Comparison of ENCODE assay signal across 20 cellular contexts in genomic region chr6:81838724-81839425, GRCh38.
DNase-seq lines count a peak whose midpoint lies in the region; ATAC-seq and TF ChIP-seq lines count a peak whose summit lies in the region.
"Had no signal": no experiment of that assay in that cellular context is flagged by ENCODE, and none has a peak within 500 bp of the region (broad histone marks: within the 10 kb centered on the region; RNA-seq: fewer than 3 reads in every experiment).

No MANE protein-coding gene starts in this region.

- H3K36me3 Mint-ChIP-seq in activated CD8-positive, alpha-beta T cell treated with anti-CD3 and anti-CD28 coated beads for 36 hours (ENCODE audit: low read depth): no peaks in the 10 kb centered on the region
- no peaks in the 10 kb centered on the region for H3K36me3 Mint-ChIP-seq in activated CD8-positive, alpha-beta T cell treated with anti-CD3 and anti-CD28 coated beads, Interleukin-2, amount 10 ng/mL, durations not matched to agents 7 days and 5 days (ENCODE audit: low read depth)
- H3K36me3 Mint-ChIP-seq: CD8-positive, alpha-beta memory T cell; natural killer cell had no signal

- POLR2A ChIA-PET in activated CD8-positive, alpha-beta T cell treated with anti-CD3 and anti-CD28 coated beads for 36 hours (lab: Charles Lee): no interaction called here
- POLR2A ChIA-PET in activated CD8-positive, alpha-beta T cell treated with anti-CD3 and anti-CD28 coated beads, Interleukin-2, amount 10 ng/mL, durations not matched to agents 7 days and 5 days (lab: Charles Lee): no interaction called here

- ATAC-seq in activated CD8-positive, alpha-beta T cell treated with anti-CD3 and anti-CD28 coated beads for 36 hours: no peak
- ATAC-seq in activated CD8-positive, alpha-beta T cell treated with anti-CD3 and anti-CD28 coated beads, Interleukin-2, amount 10 ng/mL, durations not matched to agents 7 days and 5 days: no peak
- ATAC-seq in foreskin keratinocyte (no peak), GM21825 (IDR thresholded peaks at IDR 0.05; ENCODE audit: unreplicated experiment) (no peak)
- ATAC-seq: natural killer cell had no signal

- TF ChIP-seq CTCF in activated CD8-positive, alpha-beta T cell treated with anti-CD3 and anti-CD28 coated beads for 36 hours (IDR thresholded peaks at IDR 0.05): peak; percentile 22
- TF ChIP-seq CTCF in foreskin keratinocyte (conservative IDR thresholded peaks at IDR 0.05): peak; percentile 24

- no peak overlapping the region for H3K4me3 Mint-ChIP-seq in activated CD8-positive, alpha-beta T cell treated with anti-CD3 and anti-CD28 coated beads for 36 hours
- H3K4me3 Mint-ChIP-seq in activated CD8-positive, alpha-beta T cell treated with anti-CD3 and anti-CD28 coated beads, Interleukin-2, amount 10 ng/mL, durations not matched to agents 7 days and 5 days: no peak overlapping the region
- H3K4me3 Mint-ChIP-seq: activated B cell treated with CpG ODN at 0.5 μM for 24 hours; CD8-positive, alpha-beta memory T cell; natural killer cell had no signal

- H3K27ac Mint-ChIP-seq in activated CD8-positive, alpha-beta T cell treated with anti-CD3 and anti-CD28 coated beads for 36 hours: no peak overlapping the region
- H3K27ac Mint-ChIP-seq in activated CD8-positive, alpha-beta T cell treated with anti-CD3 and anti-CD28 coated beads, Interleukin-2, amount 10 ng/mL, durations not matched to agents 7 days and 5 days: no peak overlapping the region
- H3K27ac Mint-ChIP-seq: activated B cell treated with CpG ODN at 0.5 μM for 24 hours; CD8-positive, alpha-beta memory T cell; natural killer cell had no signal

- CTCF ChIA-PET in activated CD8-positive, alpha-beta T cell treated with anti-CD3 and anti-CD28 coated beads for 36 hours (lab: Charles Lee): interaction anchor here (1.0 kb wide), 1 partner anchor 9 kb away, joined by 3 read pairs; no protein-coding TSS in a partner anchor
- CTCF ChIA-PET in activated CD8-positive, alpha-beta T cell treated with anti-CD3 and anti-CD28 coated beads, Interleukin-2, amount 10 ng/mL, durations not matched to agents 7 days and 5 days (lab: Charles Lee): no interaction called here

- H3K9me3 Mint-ChIP-seq in activated CD8-positive, alpha-beta T cell treated with anti-CD3 and anti-CD28 coated beads for 36 hours: no peaks in the 10 kb centered on the region
- no peaks in the 10 kb centered on the region for H3K9me3 Mint-ChIP-seq in activated CD8-positive, alpha-beta T cell treated with anti-CD3 and anti-CD28 coated beads, Interleukin-2, amount 10 ng/mL, durations not matched to agents 7 days and 5 days (ENCODE audit: insufficient read depth)

- no peaks in the 10 kb centered on the region for H3K4me1 Mint-ChIP-seq in activated CD8-positive, alpha-beta T cell treated with anti-CD3 and anti-CD28 coated beads for 36 hours (ENCODE audit: low read depth)
- H3K4me1 Mint-ChIP-seq in activated CD8-positive, alpha-beta T cell treated with anti-CD3 and anti-CD28 coated beads, Interleukin-2, amount 10 ng/mL, durations not matched to agents 7 days and 5 days (ENCODE audit: low read depth): no peaks in the 10 kb centered on the region
- H3K4me1 Mint-ChIP-seq: activated B cell treated with CpG ODN at 0.5 μM for 24 hours; CD8-positive, alpha-beta memory T cell; natural killer cell had no signal

- DNase-seq in activated CD8-positive, alpha-beta T cell treated with anti-CD3 and anti-CD28 coated beads for 36 hours: no peak
- DNase-seq in activated CD8-positive, alpha-beta T cell treated with anti-CD3 and anti-CD28 coated beads, Interleukin-2, amount 10 ng/mL, durations not matched to agents 7 days and 5 days: no peak
- DNase-seq in OCI-M1 (lab: John Stamatoyannopoulos, UW) (peak; percentile 20), foreskin keratinocyte (no peak), NCI-H82 (lab: John Stamatoyannopoulos, UW) (no peak), hypothalamus (lab: John Stamatoyannopoulos, UW) (no peak), HuH-7.5 (ENCODE audit: low spot score) (no peak)
- DNase-seq: activated B cell treated with CpG ODN at 0.5 μM for 24 hours; anterior cingulate cortex; CD8-positive, alpha-beta memory T cell; EL; foreskin melanocyte; natural killer cell; NCI-H1092; NCI-H2107; RPMI8226; stimulated activated naive CD4-positive, alpha-beta T cell treated with Interleukin-2 at 50 U/mL for 16 hours; SW 1271 had no signal

- no peak overlapping the region for H3K27ac ChIP-seq in foreskin keratinocyte
- H3K27ac ChIP-seq: prostate gland had no signal

- intact Hi-C loops in activated CD8-positive, alpha-beta T cell treated with anti-CD3 and anti-CD28 coated beads for 36 hours (cut with micrococcal nuclease): no loop called here

- H3K27me3 ChIP-seq in foreskin keratinocyte: no peaks in the 10 kb centered on the region

- no peaks in the 10 kb centered on the region for H3K4me1 ChIP-seq in foreskin keratinocyte
- H3K4me1 ChIP-seq: prostate gland had no signal

- peaks cover 2% of the 10 kb centered on the region for H3K27me3 Mint-ChIP-seq in activated CD8-positive, alpha-beta T cell treated with anti-CD3 and anti-CD28 coated beads for 36 hours
- no peaks in the 10 kb centered on the region for H3K27me3 Mint-ChIP-seq in activated CD8-positive, alpha-beta T cell treated with anti-CD3 and anti-CD28 coated beads, Interleukin-2, amount 10 ng/mL, durations not matched to agents 7 days and 5 days (ENCODE audit: low read depth)
- H3K27me3 Mint-ChIP-seq: activated B cell treated with CpG ODN at 0.5 μM for 24 hours had no signal
